In genomic region chr2:36965196-36965595, GRCh38 we compare ENCODE assay signal across 8 cellular contexts. TPM values are rescaled to one million over a fixed set of nuclear protein-coding genes. Genes with fewer than 3 reads are reported as not detected.
DNase-seq lines count a peak whose midpoint lies in the region; ATAC-seq and TF ChIP-seq lines count a peak whose summit lies in the region.

No MANE protein-coding gene starts in this region.

- H2BK5ac ChIP-seq in H9 (ENCODE audit: insufficient read length, low read length), result no peak overlapping the region

- no peaks in the 10 kb centered on the region for H3K9me3 Mint-ChIP-seq in H9
- H3K9me3 Mint-ChIP-seq in glutamatergic neuron (ENCODE audit: unreplicated experiment), result peaks cover 12% of the 10 kb centered on the region

- 0 out of 2 replicates have a peak, but pooled peaks cover under 1% of the 10 kb centered on the region for H3K36me3 ChIP-seq in WERI-Rb-1

- no peak overlapping the region for H2AK5ac ChIP-seq in H9 (ENCODE audit: insufficient read length, low read length)

- no peak overlapping the region for H4K5ac ChIP-seq in H9 (ENCODE audit: insufficient read length, low read depth, low read length)

- no peak overlapping the region for H3T11ph ChIP-seq in H9 (ENCODE audit: low read length)

- H3K27ac ChIP-seq in H9 (ENCODE audit: insufficient read length, low read depth, low read length), result no peak overlapping the region
- H3K27ac ChIP-seq in WERI-Rb-1, result peak overlapping the region; percentile 92; the same call in 1 of the 2 replicates
- H3K27ac ChIP-seq in skin epidermis, result peak overlapping the region in 16 of 21 experiments; percentile 87 to 98 (median 95)

- H3K79me2 ChIP-seq in H9 (ENCODE audit: insufficient read depth, low read length), result peaks cover 5% of the 10 kb centered on the region; the same call in 1 of the 2 replicates

- H2BK120ac ChIP-seq in H9 (ENCODE audit: low read depth, low read length, poor library complexity, severe bottlenecking), result no peak overlapping the region

- no peak overlapping the region for H3K18ac ChIP-seq in H9 (ENCODE audit: insufficient read length, low read depth, low read length)

- DNase-seq in H9 (no peak), WERI-Rb-1 (no peak), glutamatergic neuron (no peak), NCI-H526 treated with DMSO at 0.1 percent for 48 hours (lab: John Stamatoyannopoulos, UW) (no peak), NCI-H510A (lab: John Stamatoyannopoulos, UW) (no peak), NCI-H1048 (lab: John Stamatoyannopoulos, UW) (no peak)

- H3K4ac ChIP-seq in H9 (ENCODE audit: low read depth, low read length), result no peak overlapping the region

- no peak overlapping the region for H2BK12ac ChIP-seq in H9 (ENCODE audit: insufficient read length, low read depth, low read length)

- peak overlapping the region; percentile 93 to 95 (median 94); a peak in 6 of 7 replicates for H3K27ac Mint-ChIP-seq in H9
- no peak overlapping the region for H3K27ac Mint-ChIP-seq in glutamatergic neuron (ENCODE audit: unreplicated experiment)

- no peaks in the 10 kb centered on the region for H3K79me1 ChIP-seq in H9 (ENCODE audit: insufficient read depth, low read depth, low read length, poor library complexity, severe bottlenecking)

- H3K9me3 ChIP-seq in H9 (ENCODE audit: control insufficient read depth, low read depth, low read length) (no peaks in the 10 kb centered on the region), WERI-Rb-1 (ENCODE audit: severe bottlenecking) (no peaks in the 10 kb centered on the region)

- WGBS in H9 (ENCODE audit: extremely low coverage, insufficient read length, low lambda C conversion rate), result no CpG with 5 or more reads among the region's 2 CpGs

- no peaks in the 10 kb centered on the region for H3K27me3 ChIP-seq in H9 (ENCODE audit: insufficient read depth, low read length)
- no peaks in the 10 kb centered on the region for H3K27me3 ChIP-seq in WERI-Rb-1 (ENCODE audit: insufficient read depth, low read depth, severe bottlenecking)

- H3K23ac ChIP-seq in H9 (ENCODE audit: insufficient read length, low read depth, low read length), result no peak overlapping the region

- H3K23me2 ChIP-seq in H9 (ENCODE audit: insufficient read length, low read depth, low read length, poor library complexity, severe bottlenecking), result peaks cover 10% of the 10 kb centered on the region

- peak overlapping the region; percentile 65 for H3K4me2 ChIP-seq in H9 (ENCODE audit: insufficient read depth, insufficient read length, low read length)

- peaks cover 63 to 65% of the 10 kb centered on the region in 2 experiments for H3K4me1 Mint-ChIP-seq in H9
- H3K4me1 Mint-ChIP-seq in glutamatergic neuron (ENCODE audit: low read depth, unreplicated experiment), result peaks cover 5% of the 10 kb centered on the region

- H2AFZ ChIP-seq in H9 (ENCODE audit: low read length), result no peak overlapping the region

- peak overlapping the region; percentile 97 for H3K4me3 Mint-ChIP-seq in H9
- peak overlapping the region; percentile 94 for H3K4me3 Mint-ChIP-seq in glutamatergic neuron (ENCODE audit: unreplicated experiment)

- H3K4me3 ChIP-seq in WERI-Rb-1 (ENCODE audit: low read depth, low read length), result peak overlapping the region; percentile 93
- peak overlapping the region; percentile 61 to 99 (median 95) for H3K4me3 ChIP-seq in skin epidermis

- peaks cover 6% of the 10 kb centered on the region; the same call in 1 of the 2 replicates for H3K4me1 ChIP-seq in H9 (ENCODE audit: insufficient read depth, low read length)

- H4K20me1 ChIP-seq in H9 (ENCODE audit: control insufficient read depth, insufficient read depth, insufficient read length), result no peaks in the 10 kb centered on the region

- no peak overlapping the region for H2BK15ac ChIP-seq in H9 (ENCODE audit: low read depth, low read length)

- no peak for ATAC-seq in GM21360 (IDR thresholded peaks at IDR 0.05; ENCODE audit: unreplicated experiment)

- no peak overlapping the region for H2BK20ac ChIP-seq in H9 (ENCODE audit: low read depth, low read length, poor library complexity, severe bottlenecking)

- H3K36me3 Mint-ChIP-seq in H9 (ENCODE audit: insufficient read depth in 1 of 3, low read depth in 3 of 3) (no peaks in the 10 kb centered on the region), glutamatergic neuron (ENCODE audit: unreplicated experiment) (no peaks in the 10 kb centered on the region)

- H3K56ac ChIP-seq in H9 (ENCODE audit: insufficient read length, low read depth, low read length), result no peak overlapping the region

- no peak overlapping the region for H4K91ac ChIP-seq in H9 (ENCODE audit: insufficient read length, low read depth, low read length)

- no peak overlapping the region for H4K8ac ChIP-seq in H9 (replicated peaks; ENCODE audit: insufficient read length, low read depth, low read length)

- H3K9ac ChIP-seq in H9 (ENCODE audit: extremely low read depth, insufficient read length, low read length), result no peak overlapping the region

- H3K14ac ChIP-seq in H9 (ENCODE audit: insufficient read depth, low read length), result no peak overlapping the region

- no peaks in the 10 kb centered on the region for H3K27me3 Mint-ChIP-seq in H9 (ENCODE audit: low read depth)
- H3K27me3 Mint-ChIP-seq in glutamatergic neuron (ENCODE audit: unreplicated experiment), result peaks cover 2% of the 10 kb centered on the region

- no peak for TF ChIP-seq CTCF in H9 (conservative IDR thresholded peaks at IDR 0.05)
- TF ChIP-seq CTCF in WERI-Rb-1 (IDR thresholded peaks at IDR 0.05; ENCODE audit: low read depth, low read length), result no peak
- TF ChIP-seq CTCF in glutamatergic neuron (IDR thresholded peaks at IDR 0.05; ENCODE audit: partially characterized antibody, unreplicated experiment), result no peak

RNA-seq across cellular contexts. Expression of gene STRN, which starts 1.1 kb away (rescaled TPM):
- total RNA-seq in H9 (2021) (31.4 and 31.7 TPM in 2 replicates), glutamatergic neuron (ENCODE audit: unreplicated experiment) (20.8 TPM)
